16 cellular contexts compared by ENCODE assay signal in the genomic region with DNA sequence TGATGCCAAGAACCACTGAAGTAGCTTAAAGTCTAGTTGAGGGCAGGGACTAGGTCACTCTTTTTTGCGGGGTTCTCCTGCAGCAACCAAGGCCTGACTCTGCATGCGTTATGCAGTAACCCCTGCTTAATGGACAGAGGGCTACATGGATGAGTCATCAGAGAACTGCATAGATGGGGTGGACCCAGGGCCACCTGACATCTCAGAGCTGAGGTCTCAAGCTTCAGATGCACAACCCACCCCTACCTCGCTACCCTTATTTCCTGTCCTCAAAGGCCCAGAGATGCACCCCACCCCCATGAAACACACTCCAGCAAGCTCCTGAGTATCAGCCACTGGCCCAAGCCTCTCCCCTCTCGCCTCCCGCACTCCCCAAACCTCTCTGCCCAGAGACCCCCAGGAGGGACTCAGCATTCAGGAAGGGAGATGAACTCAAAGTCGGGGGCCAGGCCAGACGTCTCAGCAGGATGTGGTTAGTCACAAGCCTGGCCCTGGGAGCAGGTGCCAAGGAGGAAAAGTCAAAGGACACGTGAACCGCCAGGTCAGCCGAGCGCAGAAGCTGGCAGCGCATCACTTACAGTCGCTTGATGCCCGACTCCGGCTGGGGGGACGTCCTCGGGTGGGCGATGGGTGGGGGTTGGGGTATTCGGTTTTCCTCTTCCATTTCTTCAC. TPM values are rescaled to one million over a fixed set of nuclear protein-coding genes. Genes with fewer than 3 reads are reported as not detected.
DNase-seq lines count a peak whose midpoint lies in the region; ATAC-seq and TF ChIP-seq lines count a peak whose summit lies in the region.
"Had no signal": no experiment of that assay in that cellular context is flagged by ENCODE, and none has a peak within 500 bp of the region (broad histone marks: within the 10 kb centered on the region; RNA-seq: fewer than 3 reads in every experiment).

No MANE protein-coding gene starts in this region.

- no peaks in the 10 kb centered on the region for H3K4me1 ChIP-seq in Peyer's patch

- H3K27me3 Mint-ChIP-seq in dendritic cell treated with granulocyte-macrophage colony-stimulating factor and Interleukin-4, amounts not matched to agents 40 ng/mL and 50 ng/mL, for 4 days: peaks cover 38% of the 10 kb centered on the region
- no peaks in the 10 kb centered on the region for H3K27me3 Mint-ChIP-seq in stimulated activated naive CD8-positive, alpha-beta T cell treated with anti-CD3 and anti-CD28 coated beads, Interleukin-15, amount 100 ng/mL, for 72 hours

- no peak for TF ChIP-seq POLR2A in Peyer's patch (IDR thresholded peaks at IDR 0.05)

- no peak overlapping the region for H3K4me3 ChIP-seq in Peyer's patch
- H3K4me3 ChIP-seq: SK-N-MC, testis had no signal

- ATAC-seq in stimulated activated naive CD8-positive, alpha-beta T cell treated with anti-CD3 and anti-CD28 coated beads, Interleukin-15, amount 100 ng/mL, for 72 hours: peak; percentile 55
- no peak for ATAC-seq in HG03342 (IDR thresholded peaks at IDR 0.05; ENCODE audit: unreplicated experiment)
- no peak for ATAC-seq in HG02588 (IDR thresholded peaks at IDR 0.05; ENCODE audit: unreplicated experiment)

- H3K27ac ChIP-seq in Peyer's patch: peak overlapping the region in 1 of 4 donors; percentile 42
- H3K27ac ChIP-seq: SK-N-MC, testis had no signal

- H3K36me3 ChIP-seq in Peyer's patch: no peaks in the 10 kb centered on the region

- H3K27me3 ChIP-seq in Peyer's patch: no peaks in the 10 kb centered on the region
- H3K27me3 ChIP-seq: testis had no signal

- no peak for TF ChIP-seq CTCF in Peyer's patch (IDR thresholded peaks at IDR 0.05)

- peak overlapping the region; percentile 21 for H3K27ac Mint-ChIP-seq in dendritic cell treated with granulocyte-macrophage colony-stimulating factor and Interleukin-4, amounts not matched to agents 40 ng/mL and 50 ng/mL, for 4 days
- H3K27ac Mint-ChIP-seq in stimulated activated naive CD8-positive, alpha-beta T cell treated with anti-CD3 and anti-CD28 coated beads, Interleukin-15, amount 100 ng/mL, for 72 hours: peak overlapping the region; percentile 67 to 85

- peaks cover 25% of the 10 kb centered on the region for H3K36me3 Mint-ChIP-seq in dendritic cell treated with granulocyte-macrophage colony-stimulating factor and Interleukin-4, amounts not matched to agents 40 ng/mL and 50 ng/mL, for 4 days (ENCODE audit: low read depth)

- no peaks in the 10 kb centered on the region for H3K9me3 ChIP-seq in Peyer's patch
- H3K9me3 ChIP-seq: testis had no signal

- H3K4me1 Mint-ChIP-seq in dendritic cell treated with granulocyte-macrophage colony-stimulating factor and Interleukin-4, amounts not matched to agents 40 ng/mL and 50 ng/mL, for 4 days (ENCODE audit: low read depth): peaks cover 27% of the 10 kb centered on the region
- peaks cover 38% of the 10 kb centered on the region for H3K4me1 Mint-ChIP-seq in stimulated activated naive CD8-positive, alpha-beta T cell treated with anti-CD3 and anti-CD28 coated beads, Interleukin-15, amount 100 ng/mL, for 72 hours

- peak; percentile 35 for DNase-seq in activated gamma-delta T cell treated with Interleukin-2 at 50 U/mL for 16 hours
- no peak for DNase-seq in activated gamma-delta T cell (lab: John Stamatoyannopoulos, UW)
- DNase-seq in Peyer's patch: peak in 2 of 3 donors; percentile 57 to 68
- DNase-seq in stimulated activated naive CD8-positive, alpha-beta T cell treated with anti-CD3 and anti-CD28 coated beads, Interleukin-15, amount 100 ng/mL, for 72 hours: no peak
- DNase-seq in NCI-H345 treated with DMSO at 0.1 percent for 48 hours (lab: John Stamatoyannopoulos, UW; ENCODE audit: unreplicated experiment): no peak
- DNase-seq: DMS153; effector memory CD4-positive, alpha-beta T cell; foreskin fibroblast; mesendoderm; nucleus accumbens; small intestine; testis had no signal

- H3K4me3 Mint-ChIP-seq in dendritic cell treated with granulocyte-macrophage colony-stimulating factor and Interleukin-4, amounts not matched to agents 40 ng/mL and 50 ng/mL, for 4 days: no peak overlapping the region
- peak overlapping the region; percentile 27 to 62 for H3K4me3 Mint-ChIP-seq in stimulated activated naive CD8-positive, alpha-beta T cell treated with anti-CD3 and anti-CD28 coated beads, Interleukin-15, amount 100 ng/mL, for 72 hours

- intact Hi-C loops in dendritic cell treated with granulocyte-macrophage colony-stimulating factor and Interleukin-4, amounts not matched to agents 40 ng/mL and 50 ng/mL, for 4 days (cut with micrococcal nuclease): no loop called here

- H3K9me3 Mint-ChIP-seq in dendritic cell treated with granulocyte-macrophage colony-stimulating factor and Interleukin-4, amounts not matched to agents 40 ng/mL and 50 ng/mL, for 4 days: no peaks in the 10 kb centered on the region
- H3K9me3 Mint-ChIP-seq in stimulated activated naive CD8-positive, alpha-beta T cell treated with anti-CD3 and anti-CD28 coated beads, Interleukin-15, amount 100 ng/mL, for 72 hours: no peaks in the 10 kb centered on the region

RNA-seq across cellular contexts. Expression of gene SNRNP35, which starts 25.8 kb away (rescaled TPM):
- 10 to 100 TPM; 23.4 to 64.4 (median 33.2) TPM for total RNA-seq in Peyer's patch

RNA-seq across cellular contexts. Expression of gene RILPL2, which starts 47.3 kb away (rescaled TPM):
- 1 to 10 TPM in 3 of 4 donors, under 1 TPM in 1; 0.70 to 9.9 (median 2.3) TPM for total RNA-seq in Peyer's patch

RNA-seq across cellular contexts. Expression of gene RILPL1, which starts 49.8 kb away (rescaled TPM):
- 10 to 100 TPM in 1 of 4 donors, 1 to 10 TPM in 3; 1.4 to 29.7 (median 4.6) TPM for total RNA-seq in Peyer's patch

Comparison
In these comparisons a context has a peak if more than half of its experiments do, and no peak if none do; other contexts are left out.
1. DNase-seq: peak in activated gamma-delta T cell treated with Interleukin-2 at 50 U/mL for 16 hours (single experiment) and Peyer's patch (2 of 3); none in activated gamma-delta T cell (single experiment), stimulated activated naive CD8-positive, alpha-beta T cell treated with anti-CD3 and anti-CD28 coated beads, Interleukin-15, amount 100 ng/mL, for 72 hours (0 of 2) and NCI-H345 treated with DMSO at 0.1 percent for 48 hours (single experiment).